In genomic region chr12:130086248-130086647, GRCh38 we compare ENCODE assay signal across 17 cellular contexts.
A peak's percentile ranks its signal among the peaks of the same experiment; 100 is the strongest.
DNase-seq lines count a peak whose midpoint lies in the region; ATAC-seq and TF ChIP-seq lines count a peak whose summit lies in the region.
"Had no signal": no experiment of that assay in that cellular context is flagged by ENCODE, and none has a peak within 500 bp of the region (broad histone marks: within the 10 kb centered on the region; RNA-seq: fewer than 3 reads in every experiment).

No MANE protein-coding gene starts in this region.

- H3K27ac ChIP-seq in HUES6 (ENCODE audit: low read depth, low read length) = no peak overlapping the region
- H3K27ac ChIP-seq: tibial artery had no signal

- ATAC-seq in omental fat pad (ENCODE audit: low FRiP score) = no peak
- ATAC-seq: activated CD8-positive, alpha-beta memory T cell treated with anti-CD3 and anti-CD28 coated beads, Interleukin-2, amount 10 ng/mL, durations not matched to agents 7 days and 5 days had no signal

- peaks cover 5% of the 10 kb centered on the region for H3K27me3 Mint-ChIP-seq in activated naive CD8-positive, alpha-beta T cell treated with anti-CD3 and anti-CD28 coated beads for 36 hours
- no peaks in the 10 kb centered on the region for H3K27me3 Mint-ChIP-seq in neural crest cell (ENCODE audit: low read depth)
- H3K27me3 Mint-ChIP-seq: activated CD8-positive, alpha-beta memory T cell treated with anti-CD3 and anti-CD28 coated beads, Interleukin-2, amount 10 ng/mL, durations not matched to agents 7 days and 5 days had no signal

- H3K9me3 ChIP-seq in HUES6 (ENCODE audit: control insufficient read depth, insufficient read depth, low read depth, low read length) = peaks cover 8% of the 10 kb centered on the region
- H3K9me3 ChIP-seq: tibial artery had no signal

- H3K27ac Mint-ChIP-seq in activated naive CD8-positive, alpha-beta T cell treated with anti-CD3 and anti-CD28 coated beads for 36 hours = peak overlapping the region; percentile 17
- peak overlapping the region; percentile 24 for H3K27ac Mint-ChIP-seq in neural crest cell (ENCODE audit: unreplicated experiment)
- H3K27ac Mint-ChIP-seq: activated CD8-positive, alpha-beta memory T cell treated with anti-CD3 and anti-CD28 coated beads, Interleukin-2, amount 10 ng/mL, durations not matched to agents 7 days and 5 days; natural killer cell treated with Interleukin-12 subunit alpha and Interleukin-12 subunit beta and Interleukin-15 and Interleukin-18, amount 100 ng/mL, for 72 hours had no signal

- peaks cover 4% of the 10 kb centered on the region for H3K9me3 Mint-ChIP-seq in activated naive CD8-positive, alpha-beta T cell treated with anti-CD3 and anti-CD28 coated beads for 36 hours
- H3K9me3 Mint-ChIP-seq in neural crest cell = peaks cover 8% of the 10 kb centered on the region

- no peak for TF ChIP-seq CTCF in neural crest cell (conservative IDR thresholded peaks at IDR 0.05)
- TF ChIP-seq CTCF in omental fat pad (IDR thresholded peaks at IDR 0.05) = no peak

- peak overlapping the region; percentile 9 for H3K4me3 Mint-ChIP-seq in activated naive CD8-positive, alpha-beta T cell treated with anti-CD3 and anti-CD28 coated beads for 36 hours
- no peak overlapping the region for H3K4me3 Mint-ChIP-seq in neural crest cell
- H3K4me3 Mint-ChIP-seq: activated CD8-positive, alpha-beta memory T cell treated with anti-CD3 and anti-CD28 coated beads, Interleukin-2, amount 10 ng/mL, durations not matched to agents 7 days and 5 days; natural killer cell treated with Interleukin-12 subunit alpha and Interleukin-12 subunit beta and Interleukin-15 and Interleukin-18, amount 100 ng/mL, for 72 hours had no signal

- no peaks in the 10 kb centered on the region for H3K36me3 Mint-ChIP-seq in activated naive CD8-positive, alpha-beta T cell treated with anti-CD3 and anti-CD28 coated beads for 36 hours
- H3K36me3 Mint-ChIP-seq in neural crest cell (ENCODE audit: low read depth) = no peaks in the 10 kb centered on the region
- H3K36me3 Mint-ChIP-seq: activated CD8-positive, alpha-beta memory T cell treated with anti-CD3 and anti-CD28 coated beads, Interleukin-2, amount 10 ng/mL, durations not matched to agents 7 days and 5 days; natural killer cell treated with Interleukin-12 subunit alpha and Interleukin-12 subunit beta and Interleukin-15 and Interleukin-18, amount 100 ng/mL, for 72 hours had no signal

- no peaks in the 10 kb centered on the region for H3K36me3 ChIP-seq in HUES6 (ENCODE audit: control insufficient read depth, insufficient read depth, low read length)
- H3K36me3 ChIP-seq: tibial artery had no signal

- H3K27me3 ChIP-seq in HUES6 (ENCODE audit: control insufficient read depth, insufficient read depth, low read length) = peaks cover 12% of the 10 kb centered on the region; the same call in 1 of the 2 replicates

- H3K4me1 Mint-ChIP-seq in activated naive CD8-positive, alpha-beta T cell treated with anti-CD3 and anti-CD28 coated beads for 36 hours = peaks cover 22% of the 10 kb centered on the region
- peaks cover 49% of the 10 kb centered on the region for H3K4me1 Mint-ChIP-seq in neural crest cell
- H3K4me1 Mint-ChIP-seq: activated CD8-positive, alpha-beta memory T cell treated with anti-CD3 and anti-CD28 coated beads, Interleukin-2, amount 10 ng/mL, durations not matched to agents 7 days and 5 days had no signal

- no peak overlapping the region for H3K4me3 ChIP-seq in HUES6 (ENCODE audit: low read depth, low read length)
- H3K4me3 ChIP-seq: lung, tibial artery had no signal

- DNase-seq in activated CD4-positive, alpha-beta T cell treated with anti-CD3 and anti-CD28 coated beads for 48 hours = peak; percentile 15
- DNase-seq in activated CD4-positive, alpha-beta T cell treated with anti-CD3 and anti-CD28 coated beads, Interleukin-2, amount 50 U/mL, for 1 hour = no peak
- peak; percentile 13 for DNase-seq in activated naive CD8-positive, alpha-beta T cell treated with anti-CD3 and anti-CD28 coated beads for 36 hours
- DNase-seq in neural crest cell (ENCODE audit: low read depth, low spot score) (no peak), omental fat pad (ENCODE audit: low spot score) (no peak), AG08396 (ENCODE audit: low spot score) (no peak), iPS-NIHi11 (ENCODE audit: low spot score) (no peak)
- DNase-seq: activated CD8-positive, alpha-beta memory T cell treated with anti-CD3 and anti-CD28 coated beads, Interleukin-2, amount 10 ng/mL, durations not matched to agents 7 days and 5 days; foreskin melanocyte; GOT3; NCI-H1694; NCI-H446 treated with DMSO at 0.1 percent for 48 hours; right cardiac atrium; tibial artery had no signal

- peak overlapping the region; percentile 28 for H3K9ac ChIP-seq in HUES6 (ENCODE audit: low read length)

- H3K4me1 ChIP-seq in HUES6 (ENCODE audit: control insufficient read depth, insufficient read depth, low read length) = peaks cover 30% of the 10 kb centered on the region
- H3K4me1 ChIP-seq: tibial artery had no signal

Comparison
In these comparisons a context has a peak if more than half of its experiments do, and no peak if none do; other contexts are left out.
1. DNase-seq: peak in activated CD4-positive, alpha-beta T cell treated with anti-CD3 and anti-CD28 coated beads for 48 hours (single experiment) and activated naive CD8-positive, alpha-beta T cell treated with anti-CD3 and anti-CD28 coated beads for 36 hours (single experiment); none in activated CD4-positive, alpha-beta T cell treated with anti-CD3 and anti-CD28 coated beads, Interleukin-2, amount 50 U/mL, for 1 hour (single experiment), neural crest cell (single experiment), omental fat pad (single experiment), AG08396 (single experiment) and iPS-NIHi11 (single experiment).